8 cellular contexts compared by ENCODE assay signal in the genomic region with DNA sequence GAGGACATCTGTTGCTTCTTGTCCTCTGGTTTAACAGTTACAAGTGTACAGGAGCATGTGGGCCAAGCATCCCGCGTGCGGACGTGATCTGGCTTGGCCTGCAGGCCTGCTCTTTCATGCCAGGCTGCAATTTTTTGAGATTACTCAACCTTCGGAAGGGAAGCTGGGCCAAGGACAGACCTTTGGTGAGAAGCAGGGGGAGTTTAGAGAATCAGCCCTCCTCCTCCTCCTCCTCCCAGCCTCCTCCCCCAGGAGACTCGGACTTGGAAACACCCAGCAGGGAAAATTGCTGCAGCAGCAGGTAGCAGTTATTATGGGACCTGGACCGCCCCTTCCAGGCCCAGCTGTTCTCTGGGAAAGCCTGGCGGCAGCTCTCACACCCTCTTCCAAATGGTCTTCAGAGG. TPM values are rescaled to one million over a fixed set of nuclear protein-coding genes. Genes with fewer than 3 reads are reported as not detected.
A peak's percentile ranks its signal among the peaks of the same experiment; 100 is the strongest.
DNase-seq lines count a peak whose midpoint lies in the region; ATAC-seq and TF ChIP-seq lines count a peak whose summit lies in the region.

No MANE protein-coding gene starts in this region.

- H3K4me1 ChIP-seq in DOHH2 (ENCODE audit: control insufficient read depth, low read length) (peaks cover 62% of the 10 kb centered on the region), fibroblast of lung (ENCODE audit: control insufficient read depth, extremely low read depth, insufficient read depth, low read length) (peaks cover 32% of the 10 kb centered on the region), trophoblast cell (ENCODE audit: control insufficient read depth in 1 of 2, insufficient read depth in 2 of 2, low read length in 2 of 2) (peaks cover 11 to 18% of the 10 kb centered on the region in 2 experiments)

- H3K27ac ChIP-seq in DOHH2 (ENCODE audit: low read depth, low read length) (no peak overlapping the region), fibroblast of lung (ENCODE audit: insufficient read depth, low read length) (peak overlapping the region; percentile 74), trophoblast cell (ENCODE audit: low read depth, low read length) (peak overlapping the region; percentile 15)

- no CpG with 5 or more reads among the region's 8 CpGs for WGBS in trophoblast cell (ENCODE audit: extremely low coverage, insufficient coverage, insufficient read length)

- H3K79me2 ChIP-seq in DOHH2 (ENCODE audit: control insufficient read depth, low read length) (no peaks in the 10 kb centered on the region), fibroblast of lung (ENCODE audit: control insufficient read depth, insufficient read depth, low read length) (no peaks in the 10 kb centered on the region), trophoblast cell (ENCODE audit: control insufficient read depth, insufficient read depth, low read length, poor library complexity) (peaks cover 3% of the 10 kb centered on the region)

- DNase-seq in NCI-H524 treated with DMSO at 0.1 percent for 48 hours (lab: John Stamatoyannopoulos, UW): peak; percentile 70
- peak; percentile 90 for DNase-seq in fibroblast of lung (ENCODE audit: low read depth in 2 of 2)
- peak; percentile 77 to 91 for DNase-seq in trophoblast cell
- DNase-seq in NCI-H1092 treated with DMSO at 0.1 percent for 48 hours (lab: John Stamatoyannopoulos, UW): no peak
- DNase-seq in central memory CD4-positive, alpha-beta T cell: no peak

- H3F3A ChIP-seq in DOHH2 (ENCODE audit: control insufficient read depth, insufficient read depth): peaks cover 7% of the 10 kb centered on the region

- peak overlapping the region; percentile 4 for H4K8ac ChIP-seq in trophoblast cell (ENCODE audit: low read depth, low read length)

- ATAC-seq in HG02678 (IDR thresholded peaks at IDR 0.05; ENCODE audit: unreplicated experiment) (no peak), HG03097 (IDR thresholded peaks at IDR 0.05; ENCODE audit: low FRiP score, unreplicated experiment) (no peak)

- H3K4ac ChIP-seq in trophoblast cell (ENCODE audit: low read depth, low read length): no peak overlapping the region

- H2BK120ac ChIP-seq in trophoblast cell (ENCODE audit: insufficient read depth, low read length, poor library complexity): no peak overlapping the region

- H4K20me1 ChIP-seq in DOHH2 (ENCODE audit: control insufficient read depth, insufficient read depth, low read depth, low read length): no peaks in the 10 kb centered on the region
- no peaks in the 10 kb centered on the region for H4K20me1 ChIP-seq in fibroblast of lung (ENCODE audit: control insufficient read depth, extremely low read depth, insufficient read depth, low read length)

- H3K23ac ChIP-seq in trophoblast cell (ENCODE audit: low read length): no peak overlapping the region

- TF ChIP-seq CTCF in DOHH2 (IDR thresholded peaks at IDR 0.05; ENCODE audit: low read depth, low read length, poor library complexity, severe bottlenecking) (no peak), fibroblast of lung (conservative IDR thresholded peaks at IDR 0.05 in 1 of 2, IDR thresholded peaks at IDR 0.05 in 1 of 2; ENCODE audit: low read depth in 1 of 2, low read length in 2 of 2) (no peak)

- H3K36me3 ChIP-seq in DOHH2 (ENCODE audit: control insufficient read depth, low read length) (no peaks in the 10 kb centered on the region), fibroblast of lung (ENCODE audit: control insufficient read depth, insufficient read depth, low read length) (no peaks in the 10 kb centered on the region), trophoblast cell (ENCODE audit: control insufficient read depth in 1 of 2, insufficient read depth in 2 of 2, low read length in 2 of 2) (no peaks in the 10 kb centered on the region)

- no peak overlapping the region for H3K18ac ChIP-seq in trophoblast cell (ENCODE audit: low read length)

- H3K79me1 ChIP-seq in trophoblast cell (ENCODE audit: low read length): peaks cover 4% of the 10 kb centered on the region

- peak overlapping the region; percentile 0 for H4K91ac ChIP-seq in trophoblast cell (ENCODE audit: low read depth, low read length)

- H3K27me3 ChIP-seq in DOHH2 (ENCODE audit: control insufficient read depth, low read length) (peaks cover 6% of the 10 kb centered on the region), fibroblast of lung (ENCODE audit: control insufficient read depth, insufficient read depth, low read length) (no peaks in the 10 kb centered on the region), trophoblast cell (ENCODE audit: insufficient read depth, low read length) (no peaks in the 10 kb centered on the region)

- H3K9me3 ChIP-seq in DOHH2 (ENCODE audit: control insufficient read depth, insufficient read depth, low read length): no peaks in the 10 kb centered on the region
- H3K9me3 ChIP-seq in fibroblast of lung (ENCODE audit: control insufficient read depth, insufficient read depth, low read depth, low read length): no peaks in the 10 kb centered on the region
- H3K9me3 ChIP-seq in trophoblast cell (ENCODE audit: insufficient read depth, low read depth, low read length): no peaks in the 10 kb centered on the region

- H2AK5ac ChIP-seq in trophoblast cell (ENCODE audit: low read length): no peak overlapping the region

- H2BK12ac ChIP-seq in trophoblast cell (ENCODE audit: low read length): no peak overlapping the region

- peak overlapping the region; percentile 54 for H3K4me2 ChIP-seq in DOHH2 (ENCODE audit: low read length)
- peak overlapping the region; percentile 82 for H3K4me2 ChIP-seq in fibroblast of lung (ENCODE audit: extremely low read depth, insufficient read depth, low read length)
- H3K4me2 ChIP-seq in trophoblast cell (ENCODE audit: low read length): peak overlapping the region; percentile 29

- H3K9ac ChIP-seq in fibroblast of lung (ENCODE audit: insufficient read depth, low read length) (no peak overlapping the region), trophoblast cell (ENCODE audit: low read length) (no peak overlapping the region)

- H3K4me3 ChIP-seq in DOHH2 (ENCODE audit: low read length) (no peak overlapping the region), fibroblast of lung (replicated peaks in 1 of 4; ENCODE audit: control extremely low read depth in 1 of 4, insufficient read depth in 1 of 4, low read depth in 3 of 4, low read length in 4 of 4) (no peak overlapping the region), trophoblast cell (ENCODE audit: low read depth, low read length) (no peak overlapping the region)

- H4K12ac ChIP-seq in trophoblast cell (ENCODE audit: low read depth, low read length): no peak overlapping the region

- H2BK5ac ChIP-seq in trophoblast cell (ENCODE audit: low read depth, low read length, poor library complexity): no peak overlapping the region

- H2AFZ ChIP-seq in fibroblast of lung (ENCODE audit: low read length) (peak overlapping the region; percentile 18), trophoblast cell (ENCODE audit: insufficient read depth, low read length, poor library complexity) (no peak overlapping the region)

- H3K14ac ChIP-seq in trophoblast cell (ENCODE audit: low read length): no peak overlapping the region

- H3K9me2 ChIP-seq in DOHH2 (replicated peaks; ENCODE audit: control insufficient read depth, low read length): no peaks in the 10 kb centered on the region

RNA-seq across cellular contexts. Expression of a gene that starts 5.1 kb away (rescaled TPM):
- total RNA-seq in fibroblast of lung: 71.9 and 83.1 TPM in 2 replicates
- polyA plus RNA-seq in fibroblast of lung: 26.6 and 29.7 TPM in 2 replicates
- 26.5 and 26.7 TPM in 2 replicates for polyA plus RNA-seq in fibroblast of lung (2012)
- polyA minus RNA-seq in fibroblast of lung (ENCODE audit: low replicate concordance): 65.6 and 66.2 TPM in 2 replicates
- polyA plus RNA-seq in trophoblast cell (2013): 17.4 and 17.6 TPM in 2 replicates

RNA-seq across cellular contexts. Expression of a gene that starts 25.3 kb away (rescaled TPM):
- 64.5 and 103 TPM in 2 replicates for total RNA-seq in fibroblast of lung
- polyA plus RNA-seq in fibroblast of lung: 192 and 311 TPM in 2 replicates
- polyA plus RNA-seq in fibroblast of lung (2012): 351 and 505 TPM in 2 replicates
- 310 and 386 TPM in 2 replicates for polyA minus RNA-seq in fibroblast of lung (ENCODE audit: low replicate concordance)
- polyA plus RNA-seq in trophoblast cell (2013): 194 and 199 TPM in 2 replicates

RNA-seq across cellular contexts. Expression of a gene that starts 56.6 kb away (rescaled TPM):
- total RNA-seq in fibroblast of lung: 31.8 and 48.6 TPM in 2 replicates
- polyA plus RNA-seq in fibroblast of lung: 59.1 and 70.2 TPM in 2 replicates
- 62.9 and 68.5 TPM in 2 replicates for polyA plus RNA-seq in fibroblast of lung (2012)
- 261 and 483 TPM in 2 replicates for polyA minus RNA-seq in fibroblast of lung (ENCODE audit: low replicate concordance)
- 86.2 and 87.9 TPM in 2 replicates for polyA plus RNA-seq in trophoblast cell (2013)

Comparison
In these comparisons a context has a peak if more than half of its experiments do, and no peak if none do; other contexts are left out.
1. H3K4me2 ChIP-seq: peak in every context shown above with its lines; median percentile 82 in fibroblast of lung; 54 in DOHH2; 29 in trophoblast cell.
2. DNase-seq: peak in NCI-H524 treated with DMSO at 0.1 percent for 48 hours (single experiment), fibroblast of lung (2 of 2) and trophoblast cell (2 of 2); none in NCI-H1092 treated with DMSO at 0.1 percent for 48 hours (single experiment) and central memory CD4-positive, alpha-beta T cell (single experiment).